In the genomic region with DNA sequence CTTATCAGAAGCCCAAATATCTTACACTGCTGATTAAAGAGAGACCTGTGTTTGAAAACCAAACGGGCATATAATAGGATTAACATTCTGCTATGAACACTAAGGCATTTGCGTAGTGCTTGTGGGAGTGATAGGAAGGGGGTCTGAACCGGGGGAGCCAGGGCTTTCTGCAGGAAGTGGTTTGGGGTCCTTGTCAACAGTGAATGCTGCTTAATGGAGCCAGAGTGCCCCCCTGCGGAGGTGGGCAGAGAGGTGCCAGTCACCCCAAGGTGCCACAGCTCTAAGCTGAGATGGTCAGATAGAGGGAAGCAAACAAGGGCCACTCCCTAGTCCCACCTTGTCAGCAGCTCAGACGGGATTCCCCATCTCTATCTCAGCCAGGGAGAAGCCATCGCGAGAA, we compare ENCODE assay signal across 14 cellular contexts. TPM values are rescaled to one million over a fixed set of nuclear protein-coding genes. Genes with fewer than 3 reads are reported as not detected.
A peak's percentile ranks its signal among the peaks of the same experiment; 100 is the strongest.
DNase-seq lines count a peak whose midpoint lies in the region; ATAC-seq, FAIRE-seq and TF ChIP-seq lines count a peak whose summit lies in the region.
"Had no signal": no experiment of that assay in that cellular context is flagged by ENCODE, and none has a peak within 500 bp of the region (broad histone marks: within the 10 kb centered on the region; RNA-seq: fewer than 3 reads in every experiment).

No MANE protein-coding gene starts in this region.

- ATAC-seq in stimulated activated naive CD8-positive, alpha-beta T cell treated with anti-CD3 and anti-CD28 coated beads, Interleukin-15, amount 100 ng/mL, for 72 hours, result peak; percentile 44
- no peak for ATAC-seq in pancreas

- peak; percentile 27 for DNase-seq in stimulated activated CD4-positive, alpha-beta T cell treated with anti-CD3 and anti-CD28 coated beads, Interleukin-15, amount 100 ng/mL, for 24 hours
- no peak for DNase-seq in stimulated activated CD4-positive, alpha-beta T cell treated with anti-CD3 and anti-CD28 coated beads, Interleukin-12 subunit alpha, Interleukin-12 subunit beta, amount 100 ng/mL, for 4 hours
- DNase-seq in UCSD-AML1 (lab: John Stamatoyannopoulos, UW; ENCODE audit: unreplicated experiment), result peak; percentile 64
- no peak for DNase-seq in H1 (ENCODE audit: low read depth in 1 of 2, low spot score in 2 of 2)
- peak; percentile 55 to 66 for DNase-seq in stimulated activated naive CD8-positive, alpha-beta T cell treated with anti-CD3 and anti-CD28 coated beads, Interleukin-15, amount 100 ng/mL, for 72 hours
- no peak for DNase-seq in pancreas
- DNase-seq in midbrain (lab: John Stamatoyannopoulos, UW), result no peak
- no peak for DNase-seq in NCI-H1417 treated with DMSO at 0.1 percent for 48 hours (lab: John Stamatoyannopoulos, UW)
- DNase-seq: GM23248, kidney glomerular epithelial cell had no signal

- H3K36me3 ChIP-seq in H1 (ENCODE audit: control insufficient read depth in 2 of 4, insufficient read depth in 4 of 4, low read length in 3 of 4), result peaks cover 0 to 3% (median 0%) of the 10 kb centered on the region in 4 experiments; a peak in 1 of 8 replicates
- H3K36me3 ChIP-seq in pancreas, result peaks cover 0 to 1% (median 0%) of the 10 kb centered on the region in 3 donors

- H3K18ac ChIP-seq in H1 (ENCODE audit: extremely low read depth, low read length), result no peak overlapping the region

- H2BK12ac ChIP-seq in H1 (ENCODE audit: low read depth, low read length), result 0 out of 2 replicates have a peak overlapping the region, but pooled peaks have one; percentile 2

- WGBS in H1 (ENCODE audit: extremely low coverage in 1 of 2, insufficient coverage in 1 of 2, insufficient read length in 1 of 2, insufficient replicate concordance in 2 of 2, low coverage in 1 of 2, low lambda C conversion rate in 2 of 2, missing lambda C conversion rate in 1 of 2), 2 experiments, result 89% methylated on average over 7 of the region's 7 CpGs; no CpG with 5 or more reads in 1 of the 2 experiments
- 54 to 56% methylated on average over 7 of the region's 7 CpGs for WGBS in pancreas, 2 donors

- H2BK20ac ChIP-seq in H1 (ENCODE audit: low read length), result no peak overlapping the region

- H3K79me2 ChIP-seq in H1 (ENCODE audit: control insufficient read depth in 1 of 2, insufficient read depth in 2 of 2, low read length in 2 of 2), result peaks cover 16 to 78% of the 10 kb centered on the region in 2 experiments

- H4K20me1 ChIP-seq in H1 (replicated peaks in 1 of 2; ENCODE audit: control insufficient read depth in 1 of 2, insufficient read depth in 2 of 2, low read length in 2 of 2), result peaks cover 8 to 17% of the 10 kb centered on the region in 2 experiments

- peaks cover 11% of the 10 kb centered on the region for H3K79me1 ChIP-seq in H1 (ENCODE audit: low read depth, low read length)

- H3K4me3 ChIP-seq in H1 (ENCODE audit: extremely low read depth in 1 of 4, insufficient read depth in 2 of 4, low read depth in 3 of 4, low read length in 4 of 4), result no peak overlapping the region
- no peak overlapping the region for H3K4me3 ChIP-seq in pancreas
- H3K4me3 ChIP-seq: esophagus muscularis mucosa, GM23248, right atrium auricular region had no signal

- CTCF ChIA-PET in H1 (lab: Charles Lee; ENCODE audit: partially characterized antibody), result no interaction called here

- peak in 1 of 2 experiments; percentile 10; a peak in 2 of 4 replicates for TF ChIP-seq RAD21 in H1 (IDR thresholded peaks at IDR 0.05 in 1 of 2, conservative IDR thresholded peaks at IDR 0.05 in 1 of 2; ENCODE audit: low read depth in 2 of 2, low read length in 2 of 2)

- no peak overlapping the region for H3K27ac ChIP-seq in H1 (ENCODE audit: low read depth, low read length)
- no peak overlapping the region for H3K27ac ChIP-seq in pancreas
- H3K27ac ChIP-seq: esophagus muscularis mucosa, GM23248 had no signal

- no peak overlapping the region for H3K4me2 ChIP-seq in H1 (ENCODE audit: insufficient read depth in 1 of 2, low read depth in 2 of 2, low read length in 2 of 2)

- H2AK5ac ChIP-seq in H1 (ENCODE audit: low read depth, low read length), result no peak overlapping the region

- no peaks in the 10 kb centered on the region for H3K27me3 Mint-ChIP-seq in stimulated activated naive CD8-positive, alpha-beta T cell treated with anti-CD3 and anti-CD28 coated beads, Interleukin-15, amount 100 ng/mL, for 72 hours

- H3K4me1 Mint-ChIP-seq in stimulated activated naive CD8-positive, alpha-beta T cell treated with anti-CD3 and anti-CD28 coated beads, Interleukin-15, amount 100 ng/mL, for 72 hours, result peaks cover 75% of the 10 kb centered on the region

- H3K23me2 ChIP-seq in H1 (ENCODE audit: low read depth, low read length), result peaks cover 8% of the 10 kb centered on the region; the same call in 1 of the 2 replicates

- no peak for TF ChIP-seq POLR2A in H1 (IDR thresholded peaks at IDR 0.05; ENCODE audit: control extremely low read depth in 1 of 2, low read depth in 2 of 2, low read length in 2 of 2)

- FAIRE-seq in H1 (lab: Jason Lieb, UNC) (no peak), pancreas (lab: Jason Lieb, UNC) (no peak)
- FAIRE-seq: GM18507 had no signal

- H3K27me3 ChIP-seq in H1 (replicated peaks in 1 of 4; ENCODE audit: control insufficient read depth in 3 of 4, extremely low read depth in 1 of 4, insufficient read depth in 3 of 4, low read length in 3 of 4) (no peaks in the 10 kb centered on the region), pancreas (no peaks in the 10 kb centered on the region)
- H3K27me3 ChIP-seq: esophagus muscularis mucosa, right atrium auricular region had no signal

- H3K4me1 ChIP-seq in H1 (replicated peaks in 1 of 4; ENCODE audit: control insufficient read depth in 3 of 4, insufficient read depth in 4 of 4, low read length in 3 of 4), result peaks cover 6 to 31% (median 18%) of the 10 kb centered on the region in 4 experiments
- H3K4me1 ChIP-seq in pancreas, result peaks cover 23 to 41% (median 39%) of the 10 kb centered on the region in 3 donors

- no peak overlapping the region for H3K14ac ChIP-seq in H1 (ENCODE audit: insufficient read length)

- H3K9me3 ChIP-seq in H1 (ENCODE audit: insufficient read depth in 2 of 2, low read depth in 1 of 2, low read length in 1 of 2) (no peaks in the 10 kb centered on the region), pancreas (no peaks in the 10 kb centered on the region)
- H3K9me3 ChIP-seq: esophagus muscularis mucosa, right atrium auricular region had no signal

- H2BK5ac ChIP-seq in H1 (ENCODE audit: low read depth, low read length), result no peak overlapping the region

- no peaks in the 10 kb centered on the region for H3K9me3 Mint-ChIP-seq in stimulated activated naive CD8-positive, alpha-beta T cell treated with anti-CD3 and anti-CD28 coated beads, Interleukin-15, amount 100 ng/mL, for 72 hours

- no peak for TF ChIP-seq EP300 in H1 (IDR thresholded peaks at IDR 0.05; ENCODE audit: borderline replicate concordance in 1 of 2, low read depth in 2 of 2, low read length in 2 of 2)

- no peak overlapping the region for H4K5ac ChIP-seq in H1 (ENCODE audit: insufficient read length, low read depth, low read length)

- H2BK120ac ChIP-seq in H1 (replicated peaks; ENCODE audit: low read depth, low read length), result no peak overlapping the region

- H3K9ac ChIP-seq in H1 (replicated peaks in 1 of 4; ENCODE audit: extremely low read depth in 1 of 4, low read depth in 3 of 4, low read length in 3 of 4), result no peak overlapping the region
- H3K9ac ChIP-seq: GM23248 had no signal

- no peak overlapping the region for H4K91ac ChIP-seq in H1 (replicated peaks; ENCODE audit: insufficient read length, low read length)

- TF ChIP-seq CTCF in H1 (IDR thresholded peaks at IDR 0.05; ENCODE audit: control extremely low read depth in 1 of 3, insufficient read depth in 1 of 3, low read depth in 1 of 3, low read length in 3 of 3), result no peak
- TF ChIP-seq CTCF in pancreas (IDR thresholded peaks at IDR 0.05), result no peak

- H4K8ac ChIP-seq in H1 (ENCODE audit: extremely low read depth, insufficient read depth, low read length), result no peak overlapping the region

- intact Hi-C loops in pancreas (cut with DNase I), result no loop called here

- H2AFZ ChIP-seq in H1 (ENCODE audit: low read length), result no peak overlapping the region
- H2AFZ ChIP-seq: GM23248 had no signal

- H3K27ac Mint-ChIP-seq in stimulated activated naive CD8-positive, alpha-beta T cell treated with anti-CD3 and anti-CD28 coated beads, Interleukin-15, amount 100 ng/mL, for 72 hours, result peak overlapping the region; percentile 86 to 89

- POLR2A ChIA-PET in H1 (lab: Charles Lee; ENCODE audit: partially characterized antibody), result interaction anchor here (0.9 to 1.1 kb wide), 2 partner anchors 17 to 20 kb away, joined by 3 read pairs; no protein-coding TSS in a partner anchor

- H2BK15ac ChIP-seq in H1 (ENCODE audit: low read length), result no peak overlapping the region

- H3K56ac ChIP-seq in H1 (replicated peaks; ENCODE audit: insufficient read length, low read depth, low read length), result no peak overlapping the region

- H3K4me3 Mint-ChIP-seq in stimulated activated naive CD8-positive, alpha-beta T cell treated with anti-CD3 and anti-CD28 coated beads, Interleukin-15, amount 100 ng/mL, for 72 hours, result peak overlapping the region; percentile 66 to 68

- H3K4ac ChIP-seq in H1 (replicated peaks; ENCODE audit: insufficient read length, low read depth, low read length), result no peak overlapping the region

- H3K23ac ChIP-seq in H1 (ENCODE audit: insufficient read length), result no peak overlapping the region

RNA-seq across cellular contexts. Expression of gene NAA60, which starts 17.6 kb away (rescaled TPM):
- total RNA-seq in H1 (2021; fragmentation: NEBNext Ultra II Directional; extraction: Animal tissue kit (Norgen Biotek cat#: 25700)), result 47.6 and 48.3 TPM in 2 replicates
- 34.1 and 61.0 TPM in 2 replicates for polyA plus RNA-seq in H1 (2011; rRNA removed)
- polyA plus RNA-seq in H1 (2011; cell fraction: cytosol; rRNA removed), result 33.0 TPM
- polyA plus RNA-seq in H1 (2011; cell fraction: nucleus; rRNA removed), result 48.7 TPM
- polyA plus RNA-seq in H1 (2012, experiment 1 of 2), result 41.4 to 49.1 TPM (median 44.4 TPM) in 4 replicates
- 52.5 TPM for polyA plus RNA-seq in H1 (2012, experiment 2 of 2)
- 47.4 TPM for polyA plus RNA-seq in H1 (2013, experiment 1 of 2)
- 50.5 TPM for polyA plus RNA-seq in H1 (2013, experiment 2 of 2)
- 17.2 and 21.9 TPM in 2 replicates for polyA minus RNA-seq in H1 (2011; rRNA and poly(A)+ RNA removed)
- polyA minus RNA-seq in H1 (2011; cell fraction: cytosol; rRNA and poly(A)+ RNA removed), result 29.6 TPM
- 22.6 TPM for polyA minus RNA-seq in H1 (2011; cell fraction: nucleus; rRNA and poly(A)+ RNA removed)
- 10 to 100 TPM; 22.8 to 32.4 (median 24.9) TPM for total RNA-seq in pancreas
- polyA plus RNA-seq in pancreas, result 10 to 100 TPM; 39.3 to 41.4 TPM

RNA-seq across cellular contexts. Expression of gene ZNF597, which starts 17.8 kb away (rescaled TPM):
- total RNA-seq in H1 (2021; fragmentation: NEBNext Ultra II Directional; extraction: Animal tissue kit (Norgen Biotek cat#: 25700)), result 2.3 and 2.6 TPM in 2 replicates
- polyA plus RNA-seq in H1 (2011; rRNA removed), result 0.63 and 0.68 TPM in 2 replicates
- polyA plus RNA-seq in H1 (2011; cell fraction: cytosol; rRNA removed), result 0.94 TPM
- 0.68 TPM for polyA plus RNA-seq in H1 (2011; cell fraction: nucleus; rRNA removed)
- polyA plus RNA-seq in H1 (2012, experiment 1 of 2), result 1.1 to 1.7 TPM (median 1.3 TPM) in 4 replicates
- polyA plus RNA-seq in H1 (2012, experiment 2 of 2), result 0.14 TPM
- polyA plus RNA-seq in H1 (2013, experiment 1 of 2), result 1.5 TPM
- 1.6 TPM for polyA plus RNA-seq in H1 (2013, experiment 2 of 2)
- polyA minus RNA-seq in H1 (2011; rRNA and poly(A)+ RNA removed), result 2.2 and 2.7 TPM in 2 replicates
- polyA minus RNA-seq in H1 (2011; cell fraction: cytosol; rRNA and poly(A)+ RNA removed), result 1.0 TPM
- 2.4 TPM for polyA minus RNA-seq in H1 (2011; cell fraction: nucleus; rRNA and poly(A)+ RNA removed)
- 1 to 10 TPM in 3 of 6 donors, under 1 TPM in 3; 0.79 to 1.6 (median 0.99) TPM for total RNA-seq in pancreas
- polyA plus RNA-seq in pancreas, result 1 to 10 TPM in 1 of 2 donors, under 1 TPM in 1; 0.53 to 1.0 TPM

RNA-seq across cellular contexts. Expression of gene C16orf90, which starts 34.2 kb away (rescaled TPM):
- total RNA-seq in H1 (2021; fragmentation: NEBNext Ultra II Directional; extraction: Animal tissue kit (Norgen Biotek cat#: 25700)), result not detected in 2 replicates
- polyA plus RNA-seq in H1 (2011; rRNA removed), result not detected in 2 replicates
- not detected for polyA plus RNA-seq in H1 (2011; cell fraction: cytosol; rRNA removed)
- not detected for polyA plus RNA-seq in H1 (2011; cell fraction: nucleus; rRNA removed)
- polyA plus RNA-seq in H1 (2012, experiment 1 of 2), result not detected in 4 replicates
- polyA plus RNA-seq in H1 (2012, experiment 2 of 2), result not detected
- polyA plus RNA-seq in H1 (2013, experiment 1 of 2), result not detected
- polyA plus RNA-seq in H1 (2013, experiment 2 of 2), result not detected
- polyA minus RNA-seq in H1 (2011; rRNA and poly(A)+ RNA removed), result not detected in 2 replicates
- not detected for polyA minus RNA-seq in H1 (2011; cell fraction: cytosol; rRNA and poly(A)+ RNA removed)
- polyA minus RNA-seq in H1 (2011; cell fraction: nucleus; rRNA and poly(A)+ RNA removed), result not detected
- not detected for total RNA-seq in pancreas
- polyA plus RNA-seq in pancreas, result not detected
- total RNA-seq: esophagus muscularis mucosa, GM23248, right atrium auricular region had no signal
- polyA plus RNA-seq: BJ, GM23248 had no signal

RNA-seq across cellular contexts. Expression of gene CLUAP1, which starts 39.7 kb away (rescaled TPM):
- total RNA-seq in H1 (2021; fragmentation: NEBNext Ultra II Directional; extraction: Animal tissue kit (Norgen Biotek cat#: 25700)), result 11.5 and 15.1 TPM in 2 replicates
- polyA plus RNA-seq in H1 (2011; rRNA removed), result 4.0 and 4.8 TPM in 2 replicates
- 8.8 TPM for polyA plus RNA-seq in H1 (2011; cell fraction: cytosol; rRNA removed)
- polyA plus RNA-seq in H1 (2011; cell fraction: nucleus; rRNA removed), result 4.2 TPM
- 8.5 to 13.0 TPM (median 11.9 TPM) in 4 replicates for polyA plus RNA-seq in H1 (2012, experiment 1 of 2)
- 2.7 TPM for polyA plus RNA-seq in H1 (2012, experiment 2 of 2)
- 6.9 TPM for polyA plus RNA-seq in H1 (2013, experiment 1 of 2)
- 6.8 TPM for polyA plus RNA-seq in H1 (2013, experiment 2 of 2)
- 9.0 and 13.4 TPM in 2 replicates for polyA minus RNA-seq in H1 (2011; rRNA and poly(A)+ RNA removed)
- polyA minus RNA-seq in H1 (2011; cell fraction: cytosol; rRNA and poly(A)+ RNA removed), result 12.3 TPM
- polyA minus RNA-seq in H1 (2011; cell fraction: nucleus; rRNA and poly(A)+ RNA removed), result 10.6 TPM
- total RNA-seq in pancreas, result 10 to 100 TPM in 5 of 6 donors, 1 to 10 TPM in 1; 9.9 to 19.1 (median 11.0) TPM
- polyA plus RNA-seq in pancreas, result 1 to 10 TPM; 6.8 to 6.9 TPM

Comparison
In these comparisons a context has a peak if more than half of its experiments do, and no peak if none do; other contexts are left out.
1. DNase-seq: peak in stimulated activated CD4-positive, alpha-beta T cell treated with anti-CD3 and anti-CD28 coated beads, Interleukin-15, amount 100 ng/mL, for 24 hours (single experiment), UCSD-AML1 (single experiment) and stimulated activated naive CD8-positive, alpha-beta T cell treated with anti-CD3 and anti-CD28 coated beads, Interleukin-15, amount 100 ng/mL, for 72 hours (2 of 2); none in stimulated activated CD4-positive, alpha-beta T cell treated with anti-CD3 and anti-CD28 coated beads, Interleukin-12 subunit alpha, Interleukin-12 subunit beta, amount 100 ng/mL, for 4 hours (single experiment), H1 (0 of 2), pancreas (0 of 6), midbrain (single experiment) and NCI-H1417 treated with DMSO at 0.1 percent for 48 hours (single experiment).